ENCODE assay signal across 14 cellular contexts in the genomic region with DNA sequence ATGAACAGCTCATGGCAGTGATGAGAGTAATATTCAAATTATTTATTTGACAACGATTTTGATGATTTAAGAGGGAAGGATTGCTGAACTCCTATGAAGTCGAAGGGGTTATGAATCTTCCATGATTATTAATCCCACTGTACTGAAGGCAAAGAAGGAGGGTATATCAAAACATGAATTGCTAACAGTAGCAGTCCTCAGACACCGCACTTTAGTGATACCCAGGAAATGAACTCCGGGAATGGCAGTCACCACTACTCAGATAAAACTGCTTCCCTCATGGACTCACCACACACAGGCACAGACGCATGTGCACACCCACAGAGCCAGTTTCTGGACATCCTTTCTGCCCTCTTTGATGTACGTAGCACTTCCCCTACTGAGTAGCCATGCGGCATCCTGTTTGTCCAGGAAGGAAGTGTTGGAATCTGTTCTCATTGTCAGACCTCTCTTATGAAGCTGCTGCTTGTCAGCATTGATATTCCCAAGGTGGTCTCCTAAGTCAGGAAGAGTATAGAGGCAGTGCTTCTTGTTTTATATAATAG.
DNase-seq lines count a peak whose midpoint lies in the region; ATAC-seq and TF ChIP-seq lines count a peak whose summit lies in the region.
"Had no signal": no experiment of that assay in that cellular context is flagged by ENCODE, and none has a peak within 500 bp of the region (broad histone marks: within the 10 kb centered on the region; RNA-seq: fewer than 3 reads in every experiment).

No MANE protein-coding gene starts in this region.

- H3K9me3 ChIP-seq in tibial artery: no peaks in the 10 kb centered on the region
- H3K9me3 ChIP-seq: ovary had no signal

- H3K36me3 Mint-ChIP-seq in HFFc6 (ENCODE audit: low read depth): peaks cover 65% of the 10 kb centered on the region

- intact Hi-C loops in left cardiac atrium (cut with DNase I) (loop anchor here in 1 of 2 donors (10.0 kb wide), 1 partner anchor 99 kb away; a partner anchor contains a TSS), tibial artery (cut with DNase I; ENCODE audit: low total_unique reads) (no loop called here)

- peaks cover 0 to 31% (median 10%) of the 10 kb centered on the region in 4 donors for H3K4me1 ChIP-seq in tibial artery

- DNase-seq in HFFc6 (no peak), UCSD-AML1 (lab: John Stamatoyannopoulos, UW; ENCODE audit: unreplicated experiment) (peak; percentile 26), left cardiac atrium (no peak), pons (ENCODE audit: low spot score) (peak; percentile 36), tibial artery (no peak), A172 (ENCODE audit: low spot score) (no peak)
- DNase-seq in stimulated activated CD4-positive, alpha-beta T cell treated with anti-CD3 and anti-CD28 coated beads, Interleukin-2, amount 100 ng/mL, for 48 hours: no peak
- DNase-seq: activated T-cell treated with anti-CD3 and anti-CD28 coated beads, Interleukin-2, amount 50 U/mL, for 72 hours; CD4-positive, alpha-beta T cell; NCI-H524; ovary; stimulated activated naive CD8-positive, alpha-beta T cell treated with anti-CD3 and anti-CD28 coated beads, Interleukin-15, amount 100 ng/mL, for 72 hours had no signal

- no peak overlapping the region for H3K4me3 ChIP-seq in tibial artery
- H3K4me3 ChIP-seq: ovary, SK-N-MC had no signal

- H3K27ac Mint-ChIP-seq in HFFc6: peak overlapping the region; percentile 68
- H3K27ac Mint-ChIP-seq: activated T-cell treated with anti-CD3 and anti-CD28 coated beads, Interleukin-2, amount 50 U/mL, for 72 hours; CD4-positive, alpha-beta T cell; stimulated activated naive CD8-positive, alpha-beta T cell treated with anti-CD3 and anti-CD28 coated beads, Interleukin-15, amount 100 ng/mL, for 72 hours had no signal

- H3K27me3 Mint-ChIP-seq in HFFc6 (ENCODE audit: insufficient read depth): peaks cover 35% of the 10 kb centered on the region
- H3K27me3 Mint-ChIP-seq: CD4-positive, alpha-beta T cell; stimulated activated naive CD8-positive, alpha-beta T cell treated with anti-CD3 and anti-CD28 coated beads, Interleukin-15, amount 100 ng/mL, for 72 hours had no signal

- no peak overlapping the region for H3K27ac ChIP-seq in tibial artery
- H3K27ac ChIP-seq: ovary, SK-N-MC had no signal

- H3K9me3 Mint-ChIP-seq in HFFc6: peaks cover 22% of the 10 kb centered on the region
- H3K9me3 Mint-ChIP-seq: activated T-cell treated with anti-CD3 and anti-CD28 coated beads, Interleukin-2, amount 50 U/mL, for 72 hours; CD4-positive, alpha-beta T cell; stimulated activated naive CD8-positive, alpha-beta T cell treated with anti-CD3 and anti-CD28 coated beads, Interleukin-15, amount 100 ng/mL, for 72 hours had no signal

- ATAC-seq in left cardiac atrium: peak; percentile 48 to 56
- ATAC-seq: activated CD4-positive, CD25-positive, alpha-beta regulatory T cell treated with anti-CD3 and anti-CD28 coated beads, Interleukin-2, amount 50 U/mL, for 24 hours; activated T-cell treated with anti-CD3 and anti-CD28 coated beads, Interleukin-2, amount 50 U/mL, for 72 hours; stimulated activated naive CD8-positive, alpha-beta T cell treated with anti-CD3 and anti-CD28 coated beads, Interleukin-15, amount 100 ng/mL, for 72 hours had no signal

- H3K27me3 ChIP-seq in tibial artery: no peaks in the 10 kb centered on the region
- H3K27me3 ChIP-seq: ovary had no signal

- peaks cover 91% of the 10 kb centered on the region for H3K4me1 Mint-ChIP-seq in HFFc6 (ENCODE audit: low read depth)
- H3K4me1 Mint-ChIP-seq: stimulated activated naive CD8-positive, alpha-beta T cell treated with anti-CD3 and anti-CD28 coated beads, Interleukin-15, amount 100 ng/mL, for 72 hours had no signal

- no peaks in the 10 kb centered on the region for H3K36me3 ChIP-seq in tibial artery
- H3K36me3 ChIP-seq: ovary had no signal

- TF ChIP-seq CTCF in HFFc6 (IDR thresholded peaks at IDR 0.05): no peak
- TF ChIP-seq CTCF in tibial artery (IDR thresholded peaks at IDR 0.05): no peak

- H3K4me3 Mint-ChIP-seq in HFFc6: peak overlapping the region; percentile 6; the same call in 1 of the 2 replicates
- H3K4me3 Mint-ChIP-seq: activated T-cell treated with anti-CD3 and anti-CD28 coated beads, Interleukin-2, amount 50 U/mL, for 72 hours; CD4-positive, alpha-beta T cell; stimulated activated naive CD8-positive, alpha-beta T cell treated with anti-CD3 and anti-CD28 coated beads, Interleukin-15, amount 100 ng/mL, for 72 hours had no signal

Comparison
In these comparisons a context has a peak if more than half of its experiments do, and no peak if none do; other contexts are left out.
1. DNase-seq: peak in UCSD-AML1 (single experiment) and pons (single experiment); none in HFFc6 (single experiment), left cardiac atrium (single experiment), stimulated activated CD4-positive, alpha-beta T cell treated with anti-CD3 and anti-CD28 coated beads, Interleukin-2, amount 100 ng/mL, for 48 hours (0 of 2), tibial artery (0 of 2) and A172 (single experiment).